Comparison of ENCODE assay signal across 10 cellular contexts in genomic region chr5:141598389-141599360, GRCh38. TPM values are rescaled to one million over a fixed set of nuclear protein-coding genes. Genes with fewer than 3 reads are reported as not detected.
DNase-seq lines count a peak whose midpoint lies in the region; ATAC-seq and TF ChIP-seq lines count a peak whose summit lies in the region.
"Had no signal": no experiment of that assay in that cellular context is flagged by ENCODE, and none has a peak within 500 bp of the region (broad histone marks: within the 10 kb centered on the region; RNA-seq: fewer than 3 reads in every experiment).

No MANE protein-coding gene starts in this region.

- CTCF ChIA-PET in activated CD4-positive, alpha-beta T cell treated with anti-CD3 and anti-CD28 coated beads, Interleukin-2, amount 10 ng/mL, durations not matched to agents 7 days and 5 days (lab: Charles Lee), result interaction anchor here (0.8 to 4.9 kb wide), 5 partner anchors 10 to 41 kb away, joined by 3 to 38 read pairs (median 6); partner anchors contain the start of gene DIAPH1

- ATAC-seq in stimulated activated naive CD8-positive, alpha-beta T cell treated with anti-CD3 and anti-CD28 coated beads, Interleukin-15, Interleukin-2, amounts not matched to agents 100 U/mL and 50 U/mL, for 24 hours, result peak; percentile 59

- peaks cover 44% of the 10 kb centered on the region for H3K36me3 Mint-ChIP-seq in activated CD4-positive, alpha-beta T cell treated with anti-CD3 and anti-CD28 coated beads, Interleukin-2, amount 10 ng/mL, durations not matched to agents 7 days and 5 days (ENCODE audit: low read depth)

- no peak overlapping the region for H3K4me3 Mint-ChIP-seq in activated CD4-positive, alpha-beta T cell treated with anti-CD3 and anti-CD28 coated beads, Interleukin-2, amount 10 ng/mL, durations not matched to agents 7 days and 5 days

- POLR2A ChIA-PET in activated CD4-positive, alpha-beta T cell treated with anti-CD3 and anti-CD28 coated beads, Interleukin-2, amount 10 ng/mL, durations not matched to agents 7 days and 5 days (lab: Charles Lee), result no interaction called here

- H3K4me1 Mint-ChIP-seq in activated CD4-positive, alpha-beta T cell treated with anti-CD3 and anti-CD28 coated beads, Interleukin-2, amount 10 ng/mL, durations not matched to agents 7 days and 5 days, result peaks cover 77% of the 10 kb centered on the region

- DNase-seq in activated CD4-positive, alpha-beta T cell treated with anti-CD3 and anti-CD28 coated beads, Interleukin-2, amount 10 ng/mL, durations not matched to agents 7 days and 5 days, result no peak
- no peak for DNase-seq in activated CD4-positive, alpha-beta T cell treated with anti-CD3 and anti-CD28 coated beads, Interleukin-2, amount 50 U/mL, for 4 hours
- DNase-seq in RPMI7951 (ENCODE audit: low read depth), result peak; percentile 11
- DNase-seq in fibroblast of the aortic adventitia (ENCODE audit: low read depth), result peak; percentile 34
- no peak for DNase-seq in stimulated activated naive CD8-positive, alpha-beta T cell treated with anti-CD3 and anti-CD28 coated beads, Interleukin-15, Interleukin-2, amounts not matched to agents 100 U/mL and 50 U/mL, for 24 hours
- DNase-seq in C1 segment of cervical spinal cord (lab: John Stamatoyannopoulos, UW), result no peak
- DNase-seq in NCI-H1436 treated with DMSO at 0.1 percent for 48 hours (lab: John Stamatoyannopoulos, UW), result no peak
- DNase-seq in NCI-H128 (lab: John Stamatoyannopoulos, UW; ENCODE audit: unreplicated experiment), result no peak
- DNase-seq: trophoblast cell had no signal

- H3K9me3 Mint-ChIP-seq in activated CD4-positive, alpha-beta T cell treated with anti-CD3 and anti-CD28 coated beads, Interleukin-2, amount 10 ng/mL, durations not matched to agents 7 days and 5 days, result no peaks in the 10 kb centered on the region

- peak overlapping the region; percentile 44 for H3K27ac Mint-ChIP-seq in activated CD4-positive, alpha-beta T cell treated with anti-CD3 and anti-CD28 coated beads, Interleukin-2, amount 10 ng/mL, durations not matched to agents 7 days and 5 days

- no peak for TF ChIP-seq CTCF in fibroblast of the aortic adventitia (IDR thresholded peaks at IDR 0.05; ENCODE audit: insufficient read depth, low read length)

- no peak overlapping the region for H3K4me3 ChIP-seq in fibroblast of the aortic adventitia (ENCODE audit: low read depth, low read length)
- H3K4me3 ChIP-seq: prostate gland had no signal

- no peaks in the 10 kb centered on the region for H3K27me3 Mint-ChIP-seq in activated CD4-positive, alpha-beta T cell treated with anti-CD3 and anti-CD28 coated beads, Interleukin-2, amount 10 ng/mL, durations not matched to agents 7 days and 5 days

RNA-seq across cellular contexts. Expression of gene DIAPH1, which starts 20.1 kb away (rescaled TPM):
- 100 to 1,000 TPM; 297 to 302 TPM for total RNA-seq in activated CD4-positive, alpha-beta T cell treated with anti-CD3 and anti-CD28 coated beads, Interleukin-2, amount 10 ng/mL, durations not matched to agents 7 days and 5 days
- total RNA-seq in RPMI7951 (2014; rRNA removed; shearing (Covaris generic)), result 29.1 and 40.1 TPM in 2 replicates
- 16.3 and 22.1 TPM in 2 replicates for total RNA-seq in fibroblast of the aortic adventitia (ENCODE audit: low replicate concordance)

RNA-seq across cellular contexts. Expression of gene HDAC3, which starts 38.0 kb away (rescaled TPM):
- total RNA-seq in activated CD4-positive, alpha-beta T cell treated with anti-CD3 and anti-CD28 coated beads, Interleukin-2, amount 10 ng/mL, durations not matched to agents 7 days and 5 days, result 10 to 100 TPM; 70.2 to 73.9 TPM
- total RNA-seq in RPMI7951 (2014; rRNA removed; shearing (Covaris generic)), result 43.9 and 52.4 TPM in 2 replicates
- total RNA-seq in fibroblast of the aortic adventitia (ENCODE audit: low replicate concordance), result 48.4 and 51.4 TPM in 2 replicates

RNA-seq across cellular contexts. Expression of gene RELL2, which starts 38.1 kb away (rescaled TPM):
- total RNA-seq in activated CD4-positive, alpha-beta T cell treated with anti-CD3 and anti-CD28 coated beads, Interleukin-2, amount 10 ng/mL, durations not matched to agents 7 days and 5 days, result 10 to 100 TPM; 25.1 to 26.9 TPM
- 2.8 and 5.2 TPM in 2 replicates for total RNA-seq in RPMI7951 (2014; rRNA removed; shearing (Covaris generic))
- 2.6 and 6.6 TPM in 2 replicates for total RNA-seq in fibroblast of the aortic adventitia (ENCODE audit: low replicate concordance)

RNA-seq across cellular contexts. Expression of gene FCHSD1, which starts 52.5 kb away (rescaled TPM):
- 10 to 100 TPM; 58.0 to 59.3 TPM for total RNA-seq in activated CD4-positive, alpha-beta T cell treated with anti-CD3 and anti-CD28 coated beads, Interleukin-2, amount 10 ng/mL, durations not matched to agents 7 days and 5 days
- 8.5 and 11.1 TPM in 2 replicates for total RNA-seq in RPMI7951 (2014; rRNA removed; shearing (Covaris generic))
- 19.9 and 39.8 TPM in 2 replicates for total RNA-seq in fibroblast of the aortic adventitia (ENCODE audit: low replicate concordance)

Comparison
In these comparisons a context has a peak if more than half of its experiments do, and no peak if none do; other contexts are left out.
1. DNase-seq: peak in RPMI7951 (single experiment) and fibroblast of the aortic adventitia (single experiment); none in activated CD4-positive, alpha-beta T cell treated with anti-CD3 and anti-CD28 coated beads, Interleukin-2, amount 10 ng/mL, durations not matched to agents 7 days and 5 days (single experiment), activated CD4-positive, alpha-beta T cell treated with anti-CD3 and anti-CD28 coated beads, Interleukin-2, amount 50 U/mL, for 4 hours (0 of 2), stimulated activated naive CD8-positive, alpha-beta T cell treated with anti-CD3 and anti-CD28 coated beads, Interleukin-15, Interleukin-2, amounts not matched to agents 100 U/mL and 50 U/mL, for 24 hours (single experiment), C1 segment of cervical spinal cord (0 of 14), NCI-H1436 treated with DMSO at 0.1 percent for 48 hours (single experiment) and NCI-H128 (single experiment).